8 cellular contexts compared by ENCODE assay signal in the genomic region with DNA sequence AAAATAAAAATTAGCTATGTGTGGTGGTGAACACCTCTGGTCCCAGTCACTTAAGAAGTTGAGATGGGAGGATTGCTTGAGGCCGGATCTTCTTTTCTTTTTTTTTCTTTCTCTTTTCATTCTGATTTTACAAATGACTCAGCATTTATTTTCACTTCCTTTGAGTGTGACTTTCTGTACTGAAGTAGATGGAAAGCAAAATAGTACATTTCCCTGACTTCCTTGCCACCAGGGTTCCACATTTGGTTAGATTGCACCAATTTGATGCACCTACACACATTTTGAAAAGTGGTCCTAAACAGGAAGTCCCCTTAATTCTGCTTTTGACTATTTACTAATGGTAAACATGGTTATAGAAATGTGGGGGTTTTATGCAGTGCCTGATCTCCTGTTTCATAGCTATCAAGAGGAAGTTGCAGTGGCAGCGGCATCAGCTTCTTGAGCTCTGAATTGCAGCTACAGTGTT. TPM values are rescaled to one million over a fixed set of nuclear protein-coding genes. Genes with fewer than 3 reads are reported as not detected.
DNase-seq lines count a peak whose midpoint lies in the region; ATAC-seq and TF ChIP-seq lines count a peak whose summit lies in the region.

No MANE protein-coding gene starts in this region.

- H3K9me3 Mint-ChIP-seq in activated T-helper 1 cell treated with anti-CD3 and anti-CD28 coated beads, Interleukin-12 subunit alpha, Interleukin-12 subunit beta, Interleukin-2, Interleukin-4 antibody, amounts not matched to agents 30 ng/mL and 10 ng/mL and 1 ng/mL, durations not matched to agents 14 hours and 24 hours and 36 hours: no peaks in the 10 kb centered on the region

- no peaks in the 10 kb centered on the region for H3K36me3 ChIP-seq in gastroesophageal sphincter

- peak overlapping the region; percentile 65 for H3K27ac Mint-ChIP-seq in activated T-helper 1 cell treated with anti-CD3 and anti-CD28 coated beads, Interleukin-12 subunit alpha, Interleukin-12 subunit beta, Interleukin-2, Interleukin-4 antibody, amounts not matched to agents 30 ng/mL and 10 ng/mL and 1 ng/mL, durations not matched to agents 14 hours and 24 hours and 36 hours

- peaks cover 6% of the 10 kb centered on the region for H3K36me3 Mint-ChIP-seq in activated T-helper 1 cell treated with anti-CD3 and anti-CD28 coated beads, Interleukin-12 subunit alpha, Interleukin-12 subunit beta, Interleukin-2, Interleukin-4 antibody, amounts not matched to agents 30 ng/mL and 10 ng/mL and 1 ng/mL, durations not matched to agents 14 hours and 24 hours and 36 hours (ENCODE audit: low read depth)

- TF ChIP-seq EP300 in gastroesophageal sphincter (IDR thresholded peaks at IDR 0.05): no peak

- peaks cover 13% of the 10 kb centered on the region for H3K27me3 Mint-ChIP-seq in activated T-helper 1 cell treated with anti-CD3 and anti-CD28 coated beads, Interleukin-12 subunit alpha, Interleukin-12 subunit beta, Interleukin-2, Interleukin-4 antibody, amounts not matched to agents 30 ng/mL and 10 ng/mL and 1 ng/mL, durations not matched to agents 14 hours and 24 hours and 36 hours (ENCODE audit: insufficient read depth)

- no peaks in the 10 kb centered on the region for H3K9me3 ChIP-seq in gastroesophageal sphincter

- TF ChIP-seq CTCF in gastroesophageal sphincter (IDR thresholded peaks at IDR 0.05): no peak

- H3K27ac ChIP-seq in gastroesophageal sphincter: no peak overlapping the region

- H3K4me3 Mint-ChIP-seq in activated T-helper 1 cell treated with anti-CD3 and anti-CD28 coated beads, Interleukin-12 subunit alpha, Interleukin-12 subunit beta, Interleukin-2, Interleukin-4 antibody, amounts not matched to agents 30 ng/mL and 10 ng/mL and 1 ng/mL, durations not matched to agents 14 hours and 24 hours and 36 hours: peak overlapping the region; percentile 32

- no peak overlapping the region for H3K4me3 ChIP-seq in gastroesophageal sphincter

- H3K4me1 Mint-ChIP-seq in activated T-helper 1 cell treated with anti-CD3 and anti-CD28 coated beads, Interleukin-12 subunit alpha, Interleukin-12 subunit beta, Interleukin-2, Interleukin-4 antibody, amounts not matched to agents 30 ng/mL and 10 ng/mL and 1 ng/mL, durations not matched to agents 14 hours and 24 hours and 36 hours (ENCODE audit: low read depth): peaks cover 18% of the 10 kb centered on the region

- WGBS in gastroesophageal sphincter (ENCODE audit: low coverage in 1 of 2), 2 donors: 38 to 66% methylated on average over 1 to 2 of the region's 2 CpGs

- H3K27me3 ChIP-seq in gastroesophageal sphincter: peaks cover 6% of the 10 kb centered on the region

- ATAC-seq in GM19467 (IDR thresholded peaks at IDR 0.05; ENCODE audit: unreplicated experiment) (peak; percentile 87), HG03442 (IDR thresholded peaks at IDR 0.05; ENCODE audit: unreplicated experiment) (peak; percentile 90), gastroesophageal sphincter (no peak)

- H3K4me1 ChIP-seq in gastroesophageal sphincter: no peaks in the 10 kb centered on the region

- DNase-seq in GDM1 (lab: John Stamatoyannopoulos, UW) (peak; percentile 21), NCI-H1417 treated with DMSO at 0.1 percent for 48 hours (lab: John Stamatoyannopoulos, UW) (no peak), middle frontal gyrus (ENCODE audit: extremely low spot score, low spot score) (no peak), NCI-H524 (lab: John Stamatoyannopoulos, UW) (no peak)
- peak; percentile 6 for DNase-seq in activated T-helper 1 cell treated with anti-CD3 and anti-CD28 coated beads, Interleukin-12 subunit alpha, Interleukin-12 subunit beta, Interleukin-2, Interleukin-4 antibody, amounts not matched to agents 30 ng/mL and 10 ng/mL and 1 ng/mL, durations not matched to agents 14 hours and 24 hours and 36 hours (ENCODE audit: low spot score)

- no peak for TF ChIP-seq POLR2A in gastroesophageal sphincter (IDR thresholded peaks at IDR 0.05)

- intact Hi-C loops in activated T-helper 1 cell treated with anti-CD3 and anti-CD28 coated beads, Interleukin-12 subunit alpha, Interleukin-12 subunit beta, Interleukin-2, Interleukin-4 antibody, amounts not matched to agents 30 ng/mL and 10 ng/mL and 1 ng/mL, durations not matched to agents 14 hours and 24 hours and 36 hours (cut with micrococcal nuclease): loop anchor here (1.0 kb wide), 1 partner anchor 13 kb away; the partner anchor contains the start of gene LEMD3

RNA-seq across cellular contexts. Expression of gene LEMD3, which starts 13.0 kb away (rescaled TPM):
- 26.5 and 34.6 TPM in 2 replicates for total RNA-seq in activated T-helper 1 cell treated with anti-CD3 and anti-CD28 coated beads, Interleukin-12 subunit alpha, Interleukin-12 subunit beta, Interleukin-2, Interleukin-4 antibody, amounts not matched to agents 30 ng/mL and 10 ng/mL and 1 ng/mL, durations not matched to agents 14 hours and 24 hours and 36 hours
- 10 to 100 TPM; 21.2 to 50.9 (median 23.4) TPM for total RNA-seq in gastroesophageal sphincter

RNA-seq across cellular contexts. Expression of gene WIF1, which starts 35.3 kb away (rescaled TPM):
- not detected in 2 replicates for total RNA-seq in activated T-helper 1 cell treated with anti-CD3 and anti-CD28 coated beads, Interleukin-12 subunit alpha, Interleukin-12 subunit beta, Interleukin-2, Interleukin-4 antibody, amounts not matched to agents 30 ng/mL and 10 ng/mL and 1 ng/mL, durations not matched to agents 14 hours and 24 hours and 36 hours
- 1 to 10 TPM in 2 of 4 donors, not detected in 2; 1.6 to 3.0 TPM for total RNA-seq in gastroesophageal sphincter

Comparison
In these comparisons a context has a peak if more than half of its experiments do, and no peak if none do; other contexts are left out.
1. DNase-seq: peak in GDM1 (single experiment) and activated T-helper 1 cell treated with anti-CD3 and anti-CD28 coated beads, Interleukin-12 subunit alpha, Interleukin-12 subunit beta, Interleukin-2, Interleukin-4 antibody, amounts not matched to agents 30 ng/mL and 10 ng/mL and 1 ng/mL, durations not matched to agents 14 hours and 24 hours and 36 hours (single experiment); none in NCI-H1417 treated with DMSO at 0.1 percent for 48 hours (single experiment), middle frontal gyrus (single experiment) and NCI-H524 (0 of 2).